8 cellular contexts compared by ENCODE assay signal in the genomic region with DNA sequence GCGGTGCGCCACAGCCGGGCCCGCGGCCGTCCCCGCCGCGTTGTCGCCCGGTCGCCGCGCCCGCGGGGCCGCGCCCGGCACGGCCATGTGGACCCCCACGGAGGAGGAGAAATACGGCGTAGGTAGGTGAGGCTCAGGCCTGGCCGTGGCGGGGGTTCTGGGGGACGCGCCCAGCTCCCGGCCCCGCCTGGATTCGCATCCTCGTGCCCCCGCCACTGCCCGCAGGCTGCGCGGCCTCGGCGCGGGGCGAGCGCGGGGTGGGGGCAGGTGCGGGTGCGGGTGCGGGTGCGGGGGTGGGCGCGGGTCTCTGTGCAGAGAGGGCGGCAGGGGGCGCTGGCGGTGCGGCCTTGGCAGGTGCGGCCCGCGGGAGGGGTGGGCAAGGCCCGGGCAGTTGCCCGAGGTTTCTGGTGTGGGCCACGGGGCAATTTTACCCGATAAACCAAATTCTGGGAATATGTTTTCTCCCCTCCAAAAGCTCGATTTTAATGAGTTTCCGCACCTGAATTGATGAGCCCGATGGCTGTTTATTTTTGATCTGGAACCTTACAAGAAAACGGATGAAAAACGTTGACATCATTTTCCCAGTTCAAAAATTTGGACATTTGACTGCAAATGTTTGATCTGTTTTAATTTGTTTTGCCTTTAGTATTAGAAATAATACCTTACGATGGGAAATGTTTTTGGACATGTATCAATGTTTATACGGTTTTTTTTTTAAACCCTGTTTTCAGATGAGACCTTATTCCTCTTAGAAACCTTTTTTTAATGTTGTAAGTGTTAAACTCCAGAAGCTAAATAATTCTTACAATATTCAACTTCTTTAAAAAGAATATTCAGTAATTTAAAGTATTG. TPM values are rescaled to one million over a fixed set of nuclear protein-coding genes. Genes with fewer than 3 reads are reported as not detected.
DNase-seq lines count a peak whose midpoint lies in the region; ATAC-seq, FAIRE-seq and TF ChIP-seq lines count a peak whose summit lies in the region.

No MANE protein-coding gene starts in this region.

- no peak for FAIRE-seq in GM12892 (lab: Jason Lieb, UNC)

- TF ChIP-seq POLR2A in GM12892 (IDR thresholded peaks at IDR 0.05; ENCODE audit: low read depth, low read length), result no peak

- H3K79me2 ChIP-seq in KMS-11 (ENCODE audit: insufficient read depth, low read depth) (no peaks in the 10 kb centered on the region), mesendoderm (ENCODE audit: control insufficient read depth, insufficient read depth, low read length) (no peaks in the 10 kb centered on the region)

- peak overlapping the region; percentile 22; the same call in 1 of the 2 replicates for H2AFZ ChIP-seq in KMS-11 (ENCODE audit: low read depth)

- H3K4me3 ChIP-seq in KMS-11 (IDR thresholded peaks at IDR 0.05; ENCODE audit: insufficient read depth, low read depth, low read length) (no peak overlapping the region), mesendoderm (ENCODE audit: low read length) (peak overlapping the region; percentile 51)

- H3K4me1 ChIP-seq in KMS-11 (ENCODE audit: low read depth, poor library complexity, severe bottlenecking) (peaks cover 6% of the 10 kb centered on the region), mesendoderm (ENCODE audit: control insufficient read depth, low read depth, low read length) (no peaks in the 10 kb centered on the region)

- no peak overlapping the region for H3K23ac ChIP-seq in mesendoderm (ENCODE audit: low read length)

- H3K79me1 ChIP-seq in mesendoderm (ENCODE audit: low read length), result no peaks in the 10 kb centered on the region

- no peak overlapping the region for H4K8ac ChIP-seq in mesendoderm (ENCODE audit: low read depth, low read length)

- WGBS in mesendoderm (ENCODE audit: extremely low coverage, insufficient coverage, low lambda C conversion rate), result no CpG with 5 or more reads among the region's 65 CpGs

- peak overlapping the region; percentile 87 for H3K56ac ChIP-seq in mesendoderm (ENCODE audit: low read length)

- ATAC-seq in GM18519 (IDR thresholded peaks at IDR 0.05; ENCODE audit: low FRiP score, unreplicated experiment), result no peak

- H3K4me2 ChIP-seq in KMS-11 (peak overlapping the region; percentile 52), mesendoderm (ENCODE audit: low read length) (peak overlapping the region; percentile 75)

- peak overlapping the region; percentile 52 for H3K18ac ChIP-seq in mesendoderm (ENCODE audit: low read length)

- H2AK5ac ChIP-seq in mesendoderm (ENCODE audit: low read length), result no peak overlapping the region

- H3K27me3 ChIP-seq in KMS-11 (ENCODE audit: insufficient read depth, low read depth) (peaks cover 9% of the 10 kb centered on the region; the same call in 1 of the 2 replicates), mesendoderm (ENCODE audit: insufficient read depth, low read length, poor library complexity) (no peaks in the 10 kb centered on the region)

- no peak overlapping the region for H2BK5ac ChIP-seq in mesendoderm (ENCODE audit: low read length)

- peak; percentile 52; the same call in 1 of the 2 replicates for TF ChIP-seq CTCF in KMS-11 (conservative IDR thresholded peaks at IDR 0.05; ENCODE audit: low read depth, low read length)

- H4K5ac ChIP-seq in mesendoderm (ENCODE audit: low read length), result no peak overlapping the region

- H3K9ac ChIP-seq in KMS-11 (no peak overlapping the region; the same call in 1 of the 2 replicates), mesendoderm (ENCODE audit: low read length) (peak overlapping the region; percentile 66)

- no peaks in the 10 kb centered on the region for H3K36me3 ChIP-seq in KMS-11 (ENCODE audit: insufficient read depth)
- H3K36me3 ChIP-seq in mesendoderm (ENCODE audit: control insufficient read depth, insufficient read depth, low read length), result no peaks in the 10 kb centered on the region

- H4K20me1 ChIP-seq in KMS-11 (ENCODE audit: insufficient read depth), result no peaks in the 10 kb centered on the region

- H3K4ac ChIP-seq in mesendoderm (ENCODE audit: low read depth, low read length), result peak overlapping the region; percentile 63

- no peak overlapping the region for H3K27ac ChIP-seq in KMS-11
- H3K27ac ChIP-seq in mesendoderm (ENCODE audit: low read depth, low read length), result no peak overlapping the region

- no peak overlapping the region for H2BK120ac ChIP-seq in mesendoderm (ENCODE audit: low read depth, low read length)

- no peak overlapping the region for H2BK15ac ChIP-seq in mesendoderm (replicated peaks; ENCODE audit: low read depth)

- DNase-seq in Daoy (ENCODE audit: low read depth) (peak; percentile 60), dermis blood vessel endothelial cell (peak; percentile 27), mesendoderm (peak; percentile 36), GM12892 (ENCODE audit: insufficient read length) (no peak)
- peak; percentile 79 to 82 for DNase-seq in activated CD4-positive, alpha-beta T cell treated with anti-CD3 and anti-CD28 coated beads, Interleukin-2, amount 50 U/mL, for 48 hours
- DNase-seq in stimulated activated CD8-positive, alpha-beta memory T cell treated with anti-CD3 and anti-CD28 coated beads, Interleukin-4, amount 100 ng/mL, for 1 hour (ENCODE audit: low read depth in 2 of 2, low spot score in 1 of 2), result peak; percentile 13 to 24

RNA-seq across cellular contexts. Expression of a gene that starts 0.7 kb away (rescaled TPM):
- total RNA-seq in Daoy (2014; rRNA removed; shearing (Covaris generic)), result 0.36 and 0.51 TPM in 2 replicates
- total RNA-seq in dermis blood vessel endothelial cell, result under 0.01 TPM in 1 of 2 replicates, not detected in the other
- 0.93 TPM for polyA plus RNA-seq in mesendoderm (2013, experiment 1 of 2)
- polyA plus RNA-seq in mesendoderm (2013, experiment 2 of 2), result 0.91 TPM
- 0.06 TPM for polyA plus RNA-seq in GM12892 (2012; ENCODE audit: missing spikeins)

RNA-seq across cellular contexts. Expression of a gene that starts 58.5 kb away (rescaled TPM):
- total RNA-seq in Daoy (2014; rRNA removed; shearing (Covaris generic)), result 21.7 and 23.4 TPM in 2 replicates
- 9.2 and 11.9 TPM in 2 replicates for total RNA-seq in dermis blood vessel endothelial cell
- 35.2 TPM for polyA plus RNA-seq in mesendoderm (2013, experiment 1 of 2)
- 36.3 TPM for polyA plus RNA-seq in mesendoderm (2013, experiment 2 of 2)
- 9.3 TPM for polyA plus RNA-seq in GM12892 (2012; ENCODE audit: missing spikeins)
